Comparison of ENCODE assay signal across 8 cellular contexts in the genomic region with DNA sequence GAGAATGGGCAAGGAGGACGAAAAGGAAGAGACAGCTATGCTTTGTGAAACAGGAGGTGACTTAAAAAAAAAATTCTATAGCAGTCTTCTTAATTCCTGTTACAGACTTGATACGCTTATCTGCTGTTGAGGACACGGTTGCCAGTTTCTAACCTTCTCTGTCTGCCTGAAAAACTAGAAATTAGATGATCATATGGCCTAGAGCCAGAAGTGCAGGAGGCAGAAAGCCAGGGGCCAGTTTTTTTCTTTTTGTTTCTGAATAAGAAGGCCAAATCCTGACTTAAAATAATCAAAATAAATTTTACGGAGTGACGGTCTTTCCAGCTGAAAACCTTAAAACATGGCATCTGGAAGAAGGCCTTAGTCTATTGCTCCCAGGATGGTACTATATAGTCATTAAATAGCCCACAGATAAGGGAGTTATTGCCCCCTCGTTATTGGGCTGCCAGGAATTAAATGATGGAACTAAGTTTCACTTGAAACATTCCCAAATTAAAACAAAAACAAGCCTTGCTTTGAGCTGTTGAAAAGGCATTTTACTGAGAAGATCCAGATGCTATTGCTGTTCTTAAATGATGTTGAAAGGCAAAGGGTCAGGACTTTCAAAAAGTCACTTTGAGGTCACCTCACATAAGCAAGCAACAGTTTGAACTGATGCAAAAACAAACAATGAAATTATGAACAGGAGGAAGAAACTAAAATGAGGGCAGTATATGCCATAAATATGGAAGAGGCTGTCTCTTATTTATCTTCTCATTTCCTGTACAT. TPM values are rescaled to one million over a fixed set of nuclear protein-coding genes. Genes with fewer than 3 reads are reported as not detected.
A peak's percentile ranks its signal among the peaks of the same experiment; 100 is the strongest.
DNase-seq lines count a peak whose midpoint lies in the region; ATAC-seq, FAIRE-seq and TF ChIP-seq lines count a peak whose summit lies in the region.

No MANE protein-coding gene starts in this region.

- no peak for FAIRE-seq in RCC 7860 (lab: Jason Lieb, UNC)

- no peak for ATAC-seq in T-helper 17 cell
- ATAC-seq in HG03565 (IDR thresholded peaks at IDR 0.05; ENCODE audit: unreplicated experiment), result no peak

- H3K27ac Mint-ChIP-seq in T-helper 17 cell, result peak overlapping the region; percentile 66

- peaks cover 26% of the 10 kb centered on the region for H3K4me1 Mint-ChIP-seq in T-helper 17 cell

- no peak for TF ChIP-seq POLR2A in esophagus squamous epithelium (IDR thresholded peaks at IDR 0.05)

- no peaks in the 10 kb centered on the region for H3K27me3 ChIP-seq in esophagus squamous epithelium

- H3K9me3 ChIP-seq in T-helper 17 cell (ENCODE audit: control insufficient read depth, low read length, poor library complexity, severe bottlenecking), result no peaks in the 10 kb centered on the region
- no peaks in the 10 kb centered on the region for H3K9me3 ChIP-seq in esophagus squamous epithelium

- no peaks in the 10 kb centered on the region for H3K27me3 Mint-ChIP-seq in T-helper 17 cell

- H3K4me1 ChIP-seq in esophagus squamous epithelium, result peaks cover 15 to 41% (median 20%) of the 10 kb centered on the region in 3 donors

- TF ChIP-seq CTCF in GM12865 (IDR thresholded peaks at IDR 0.05; ENCODE audit: insufficient read depth, low read depth, low read length, missing control alignments), result no peak
- no peak for TF ChIP-seq CTCF in esophagus squamous epithelium (IDR thresholded peaks at IDR 0.05)
- no peak for TF ChIP-seq CTCF in retinal pigment epithelial cell (conservative IDR thresholded peaks at IDR 0.05; ENCODE audit: low read depth, low read length)

- DNase-seq in GM12865 (ENCODE audit: low read depth) (no peak), T-helper 17 cell (no peak), esophagus squamous epithelium (lab: John Stamatoyannopoulos, UW) (no peak), retinal pigment epithelial cell (ENCODE audit: low read depth) (no peak), RCC 7860 (ENCODE audit: low spot score) (no peak), UCSD-AML1 (lab: John Stamatoyannopoulos, UW; ENCODE audit: unreplicated experiment) (no peak), NAMALWA (ENCODE audit: low spot score) (no peak)

- H3K4me3 Mint-ChIP-seq in T-helper 17 cell, result peak overlapping the region; percentile 86

- H3K27ac ChIP-seq in esophagus squamous epithelium, result peak overlapping the region; percentile 6 to 94 (median 54)

- H3K36me3 ChIP-seq in esophagus squamous epithelium, result peaks cover 0 to 14% (median 0%) of the 10 kb centered on the region in 3 donors

- intact Hi-C loops in esophagus squamous epithelium (cut with DNase I), result no loop called here

- peaks cover 4% of the 10 kb centered on the region for H3K36me3 Mint-ChIP-seq in T-helper 17 cell (ENCODE audit: low read depth)

- 39 to 44% methylated on average over 6 of the region's 6 CpGs for WGBS in esophagus squamous epithelium, 2 donors

- peak overlapping the region; percentile 64 for H3K4me3 ChIP-seq in GM12865 (ENCODE audit: low read depth, low read length)
- peak overlapping the region; percentile 55 to 79 (median 66) for H3K4me3 ChIP-seq in esophagus squamous epithelium
- peak overlapping the region; percentile 35 for H3K4me3 ChIP-seq in retinal pigment epithelial cell (ENCODE audit: low read length)

RNA-seq across cellular contexts. Expression of gene AMMECR1L, which starts 1.9 kb away (rescaled TPM):
- total RNA-seq in T-helper 17 cell, result 10 to 100 TPM; 15.6 to 17.0 TPM
- total RNA-seq in esophagus squamous epithelium, result 10 to 100 TPM in 1 of 4 donors, 1 to 10 TPM in 3; 6.3 to 11.8 (median 7.8) TPM

RNA-seq across cellular contexts. Expression of gene POLR2D, which starts 29.7 kb away (rescaled TPM):
- total RNA-seq in T-helper 17 cell, result 10 to 100 TPM; 19.6 to 29.7 TPM
- total RNA-seq in esophagus squamous epithelium, result 10 to 100 TPM; 10.9 to 15.6 (median 14.5) TPM
